26 cellular contexts compared by ENCODE assay signal in genomic region chr6:136958168-136958567, GRCh38. TPM values are rescaled to one million over a fixed set of nuclear protein-coding genes. Genes with fewer than 3 reads are reported as not detected.
"Had no signal": no experiment of that assay in that cellular context is flagged by ENCODE, and none has a peak within 500 bp of the region (broad histone marks: within the 10 kb centered on the region; RNA-seq: fewer than 3 reads in every experiment).

No MANE protein-coding gene starts in this region.

- DNase-seq: colonic mucosa; dermis blood vessel endothelial cell; heart left ventricle; hippocampal formation; islet precursor cell; mammary epithelial cell; mucosa of descending colon; naive thymus-derived CD8-positive, alpha-beta T cell; posterior cingulate gyrus; sigmoid colon; stimulated activated CD4-positive, alpha-beta T cell treated with anti-CD3 and anti-CD28 coated beads, Interleukin-2, amount 100 ng/mL, for 24 hours; stimulated activated CD4-positive, alpha-beta T cell treated with anti-CD3 and anti-CD28 coated beads, Interleukin-4, amount 100 ng/mL, for 4 hours; stimulated activated naive B cell treated with anti-CD40 and anti-IgM and Interleukin-4, amounts not matched to agents 10 μg/mL and 1 μg/mL and 100 μg/mL, for 72 hours; stimulated activated naive CD8-positive, alpha-beta T cell treated with anti-CD3 and anti-CD28 coated beads, Interleukin-15, amount 100 ng/mL, for 72 hours; testis had no signal

- H3K36me3 Mint-ChIP-seq: naive thymus-derived CD8-positive, alpha-beta T cell; stimulated activated naive B cell treated with anti-CD40 and anti-IgM and Interleukin-4, amounts not matched to agents 10 μg/mL and 1 μg/mL and 100 μg/mL, for 72 hours had no signal

- H3K36me3 ChIP-seq: colonic mucosa, heart left ventricle, neutrophil, right atrium auricular region, sigmoid colon, tibial nerve had no signal

- H3K4me3 ChIP-seq: colonic mucosa, heart left ventricle, mucosa of descending colon, right atrium auricular region, sigmoid colon, skin epidermis, testis, tibial nerve had no signal

- H3K27ac ChIP-seq: colonic mucosa, heart left ventricle, neutrophil, right atrium auricular region, sigmoid colon, skin epidermis, testis, tibial nerve had no signal

- H3K27ac Mint-ChIP-seq: naive thymus-derived CD8-positive, alpha-beta T cell; stimulated activated naive B cell treated with anti-CD40 and anti-IgM and Interleukin-4, amounts not matched to agents 10 μg/mL and 1 μg/mL and 100 μg/mL, for 72 hours; stimulated activated naive CD8-positive, alpha-beta T cell treated with anti-CD3 and anti-CD28 coated beads, Interleukin-15, amount 100 ng/mL, for 72 hours had no signal

- H3K9me3 Mint-ChIP-seq: naive thymus-derived CD8-positive, alpha-beta T cell; stimulated activated naive CD8-positive, alpha-beta T cell treated with anti-CD3 and anti-CD28 coated beads, Interleukin-15, amount 100 ng/mL, for 72 hours had no signal

- H3K9me3 ChIP-seq: colonic mucosa, heart left ventricle, mucosa of descending colon, neutrophil, right atrium auricular region, sigmoid colon, testis, tibial nerve had no signal

- H3K4me3 Mint-ChIP-seq: naive thymus-derived CD8-positive, alpha-beta T cell; stimulated activated naive B cell treated with anti-CD40 and anti-IgM and Interleukin-4, amounts not matched to agents 10 μg/mL and 1 μg/mL and 100 μg/mL, for 72 hours; stimulated activated naive CD8-positive, alpha-beta T cell treated with anti-CD3 and anti-CD28 coated beads, Interleukin-15, amount 100 ng/mL, for 72 hours had no signal

- H3K27me3 ChIP-seq: colonic mucosa, right atrium auricular region, testis, tibial nerve had no signal

- H3K4me1 ChIP-seq: sigmoid colon, testis, tibial nerve had no signal

RNA-seq across cellular contexts. Expression of gene SLC35D3, which starts 36.1 kb away (rescaled TPM):
- total RNA-seq: dermis blood vessel endothelial cell; fibroblast of lung; glomerular endothelial cell; left lobe of liver; mammary epithelial cell; naive thymus-derived CD8-positive, alpha-beta T cell; osteoblast; right atrium auricular region; subcutaneous adipose tissue; testis; tibial nerve; ureter had no signal
- polyA plus RNA-seq: fibroblast of lung; mammary epithelial cell; naive thymus-derived CD8-positive, alpha-beta T cell; neural cell had no signal
